In genomic region chr17:48484850-48485249, GRCh38 we compare ENCODE assay signal across 12 cellular contexts. TPM values are rescaled to one million over a fixed set of nuclear protein-coding genes. Genes with fewer than 3 reads are reported as not detected.
DNase-seq lines count a peak whose midpoint lies in the region; ATAC-seq and TF ChIP-seq lines count a peak whose summit lies in the region.
"Had no signal": no experiment of that assay in that cellular context is flagged by ENCODE, and none has a peak within 500 bp of the region (broad histone marks: within the 10 kb centered on the region; RNA-seq: fewer than 3 reads in every experiment).

No MANE protein-coding gene starts in this region.

- TF ChIP-seq CTCF in AG10803 (conservative IDR thresholded peaks at IDR 0.05; ENCODE audit: low read length) = no peak
- TF ChIP-seq CTCF in HEK293 (tag by site-specific recombination; IDR thresholded peaks at IDR 0.05) = no peak
- no peak for TF ChIP-seq CTCF in foreskin fibroblast (IDR thresholded peaks at IDR 0.05; ENCODE audit: low read depth, low read length)
- no peak for TF ChIP-seq CTCF in heart right ventricle (IDR thresholded peaks at IDR 0.05)

- POLR2A ChIA-PET in HEK293 (lab: Yijun Ruan, JAX) = interaction anchor here (0.5 to 1.9 kb wide), 2 partner anchors 8 to 840 kb away, joined by 6 to 8 read pairs; no protein-coding TSS in a partner anchor

- no peak overlapping the region for H3K27ac ChIP-seq in HEK293 (ENCODE audit: extremely low read depth, low read depth, low read length)
- no peak overlapping the region for H3K27ac ChIP-seq in heart right ventricle

- H3K36me3 ChIP-seq in HEK293 (ENCODE audit: control insufficient read depth in 2 of 2, insufficient read depth in 1 of 2, low read length in 2 of 2) (no peaks in the 10 kb centered on the region), heart right ventricle (no peaks in the 10 kb centered on the region)

- peak; percentile 69 for DNase-seq in AG10803 (ENCODE audit: low read depth)
- peak; percentile 59 for DNase-seq in SKM-1 treated with dmso at 0.1 percent for 144 hours (lab: John Stamatoyannopoulos, UW; ENCODE audit: unreplicated experiment)
- peak; percentile 34 to 55 for DNase-seq in foreskin fibroblast
- DNase-seq in pons (ENCODE audit: low spot score) = no peak
- DNase-seq in midbrain (lab: John Stamatoyannopoulos, UW) = no peak
- DNase-seq in heart right ventricle = no peak
- DNase-seq: activated CD4-positive, alpha-beta T cell treated with anti-CD3 and anti-CD28 coated beads, Interleukin-2, amount 10 ng/mL, durations not matched to agents 7 days and 5 days; CD8-positive, alpha-beta T cell; NCI-H2081 treated with DMSO at 0.1 percent for 48 hours had no signal

- H3K4me1 ChIP-seq in HEK293 (ENCODE audit: control insufficient read depth, insufficient read depth, low read length) (peaks cover 9% of the 10 kb centered on the region; the same call in 1 of the 2 replicates), heart right ventricle (peaks cover 0 to 16% (median 0%) of the 10 kb centered on the region in 9 donors)

- CTCF ChIA-PET in HEK293 (lab: Yijun Ruan, JAX) = interaction anchor here (0.6 kb wide), 1 partner anchor 31 kb away, joined by 5 read pairs; no protein-coding TSS in a partner anchor

- 74 to 86% methylated on average over 2 of the region's 2 CpGs for WGBS in heart right ventricle, 2 donors

- ATAC-seq in HG03565 (IDR thresholded peaks at IDR 0.05; ENCODE audit: unreplicated experiment) (no peak), heart right ventricle (no peak)
- ATAC-seq: CD8-positive, alpha-beta T cell had no signal

- H3K9me3 ChIP-seq in HEK293 (ENCODE audit: control insufficient read depth, insufficient read depth, low read depth, low read length) (no peaks in the 10 kb centered on the region), heart right ventricle (no peaks in the 10 kb centered on the region)

- intact Hi-C loops in heart right ventricle (cut with DNase I) = no loop called here

- H3K27me3 ChIP-seq in heart right ventricle = peaks cover 0 to 91% (median 61%) of the 10 kb centered on the region in 7 donors

- H3K4me3 ChIP-seq in AG10803 (ENCODE audit: low read length) (no peak overlapping the region), HEK293 (ENCODE audit: low read depth, low read length) (no peak overlapping the region), foreskin fibroblast (ENCODE audit: low read depth in 1 of 2, low read length in 2 of 2) (no peak overlapping the region), heart right ventricle (no peak overlapping the region)

TF ChIP-seq in HEK293, 187 proteins besides CTCF, POLR2A, EP300 and RAD21:
- no peak for TF ChIP-seq ZNF23 (tag by site-specific recombination; IDR thresholded peaks at IDR 0.05; ENCODE audit: borderline replicate concordance)
- peak; percentile 64; the same call in 1 of the 2 replicates for TF ChIP-seq PRDM1 (tag by site-specific recombination; IDR thresholded peaks at IDR 0.05)
- 0 out of 2 replicates have a peak, but pooled peaks have one; percentile 29 for TF ChIP-seq SP7 (tag by site-specific recombination; IDR thresholded peaks at IDR 0.05)
- TF ChIP-seq FEZF1 (tag by site-specific recombination; IDR thresholded peaks at IDR 0.05) = no peak
- TF ChIP-seq OSR2 (tag by site-specific recombination; IDR thresholded peaks at IDR 0.05) = no peak
- no peak for TF ChIP-seq ZEB2 (tag by site-specific recombination; IDR thresholded peaks at IDR 0.05)
- TF ChIP-seq ZBTB20 (tag by site-specific recombination; IDR thresholded peaks at IDR 0.05) = no peak
- TF ChIP-seq ZNF362 (tag by site-specific recombination; IDR thresholded peaks at IDR 0.05) = 0 out of 2 replicates have a peak, but pooled peaks have one; percentile 15
- no peak for TF ChIP-seq ZNF18 (tag by site-specific recombination; IDR thresholded peaks at IDR 0.05)

RNA-seq across cellular contexts. Expression of gene HOXB1, which starts 46.0 kb away (rescaled TPM):
- not detected for total RNA-seq in heart right ventricle
- polyA plus RNA-seq in heart right ventricle = not detected
- total RNA-seq: activated CD4-positive, alpha-beta T cell treated with anti-CD3 and anti-CD28 coated beads, Interleukin-2, amount 10 ng/mL, durations not matched to agents 7 days and 5 days; CD8-positive, alpha-beta T cell; subcutaneous adipose tissue had no signal

RNA-seq across cellular contexts. Expression of gene SKAP1, which starts 54.8 kb away (rescaled TPM):
- total RNA-seq in heart right ventricle = 1 to 10 TPM in 1 of 10 donors, under 1 TPM in 5, not detected in 4; 0.49 to 1.7 (median 0.82) TPM
- under 1 TPM in 1 of 2 donors, not detected in 1; 0.33 TPM for polyA plus RNA-seq in heart right ventricle

Comparison
In these comparisons a context has a peak if more than half of its experiments do, and no peak if none do; other contexts are left out.
1. DNase-seq: peak in AG10803 (single experiment), SKM-1 treated with dmso at 0.1 percent for 144 hours (single experiment) and foreskin fibroblast (2 of 2); none in pons (single experiment), midbrain (single experiment) and heart right ventricle (0 of 2).